22 cellular contexts compared by ENCODE assay signal in genomic region chr5:38078161-38078560, GRCh38.
DNase-seq lines count a peak whose midpoint lies in the region; ATAC-seq, FAIRE-seq and TF ChIP-seq lines count a peak whose summit lies in the region.
"Had no signal": no experiment of that assay in that cellular context is flagged by ENCODE, and none has a peak within 500 bp of the region (broad histone marks: within the 10 kb centered on the region; RNA-seq: fewer than 3 reads in every experiment).

No MANE protein-coding gene starts in this region.

- H3F3A ChIP-seq in PC-3 (ENCODE audit: low read length, unreplicated experiment): no peaks in the 10 kb centered on the region

- FAIRE-seq in small intestine (lab: Jason Lieb, UNC): no peak
- FAIRE-seq: colon, H54, kidney had no signal

- H2AFZ ChIP-seq in PC-3 (ENCODE audit: low read length): no peak overlapping the region

- ATAC-seq in PC-3 (no peak), upper lobe of right lung (no peak), HG03432 (IDR thresholded peaks at IDR 0.05; ENCODE audit: unreplicated experiment) (no peak)

- no peaks in the 10 kb centered on the region for H4K20me1 ChIP-seq in PC-3 (ENCODE audit: low read length)

- intact Hi-C loops in PC-3 (cut with micrococcal nuclease) (no loop called here), upper lobe of right lung (cut with DNase I) (no loop called here)

- DNase-seq in Daoy (ENCODE audit: low read depth): peak; percentile 19
- DNase-seq in PC-3: peak; percentile 39
- DNase-seq in cardiac fibroblast (ENCODE audit: low read depth in 2 of 2): peak; percentile 6 to 46
- peak; percentile 39 for DNase-seq in kidney tubule cell (ENCODE audit: low spot score)
- DNase-seq in NCI-H146 treated with DMSO at 0.1 percent for 48 hours (lab: John Stamatoyannopoulos, UW; ENCODE audit: unreplicated experiment): no peak
- no peak for DNase-seq in upper lobe of right lung
- no peak for DNase-seq in small intestine
- DNase-seq: activated CD8-positive, alpha-beta memory T cell treated with anti-CD3 and anti-CD28 coated beads for 24 hours; activated naive CD4-positive, alpha-beta T cell treated with anti-CD3 and anti-CD28 coated beads, Interleukin-2, amount 10 ng/mL, durations not matched to agents 7 days and 5 days; activated T-cell treated with anti-CD3 and anti-CD28 coated beads, Interleukin-2, amount 50 U/mL, for 48 hours; anterior cingulate cortex; CD8-positive, alpha-beta memory T cell; Kasumi-1; kidney; naive B cell; NCI-H1105; NCI-H2107; NCI-H510A treated with DMSO at 0.1 percent for 48 hours; sigmoid colon had no signal

- POLR2A ChIA-PET in PC-3 (lab: Charles Lee; ENCODE audit: unreplicated experiment): no interaction called here

- H3K9ac ChIP-seq in PC-3 (ENCODE audit: low read length): no peak overlapping the region

- TF ChIP-seq CTCF in PC-3 (conservative IDR thresholded peaks at IDR 0.05; ENCODE audit: low read depth, low read length) (no peak), cardiac fibroblast (IDR thresholded peaks at IDR 0.05; ENCODE audit: low read depth, low read length) (no peak), upper lobe of right lung (IDR thresholded peaks at IDR 0.05) (no peak)

- H3K36me3 ChIP-seq in PC-3 (ENCODE audit: low read depth, low read length): no peaks in the 10 kb centered on the region
- no peaks in the 10 kb centered on the region for H3K36me3 ChIP-seq in upper lobe of right lung
- no peaks in the 10 kb centered on the region for H3K36me3 ChIP-seq in small intestine (ENCODE audit: control insufficient read depth in 2 of 2, insufficient read depth in 2 of 2, low read length in 2 of 2)
- H3K36me3 ChIP-seq: sigmoid colon had no signal

- H3K27me3 ChIP-seq in PC-3 (ENCODE audit: low read length): peaks cover 61% of the 10 kb centered on the region
- H3K27me3 ChIP-seq in upper lobe of right lung: no peaks in the 10 kb centered on the region
- no peaks in the 10 kb centered on the region for H3K27me3 ChIP-seq in small intestine (ENCODE audit: control insufficient read depth in 2 of 2, insufficient read depth in 2 of 2, low read length in 2 of 2)
- H3K27me3 ChIP-seq: sigmoid colon had no signal

- H3K9me3 ChIP-seq in PC-3 (ENCODE audit: low read length) (no peaks in the 10 kb centered on the region), upper lobe of right lung (no peaks in the 10 kb centered on the region), small intestine (ENCODE audit: control insufficient read depth, low read depth) (no peaks in the 10 kb centered on the region)
- H3K9me3 ChIP-seq: sigmoid colon had no signal

- no peak overlapping the region for H3K4me3 ChIP-seq in PC-3 (ENCODE audit: low read length)
- H3K4me3 ChIP-seq in cardiac fibroblast (replicated peaks in 1 of 2; ENCODE audit: low read depth in 2 of 2, low read length in 2 of 2): no peak overlapping the region
- no peak overlapping the region for H3K4me3 ChIP-seq in upper lobe of right lung
- no peak overlapping the region for H3K4me3 ChIP-seq in small intestine (ENCODE audit: low read depth in 1 of 2, low read length in 2 of 2)
- H3K4me3 ChIP-seq: sigmoid colon had no signal

- WGBS in small intestine, 3 donors: 69 to 80% (median 79%) methylated on average over 3 of the region's 3 CpGs

- H3K4me1 ChIP-seq in PC-3 (ENCODE audit: insufficient read depth, low read length): peaks cover 6% of the 10 kb centered on the region; the same call in 1 of the 2 replicates
- no peaks in the 10 kb centered on the region for H3K4me1 ChIP-seq in upper lobe of right lung
- H3K4me1 ChIP-seq in small intestine (ENCODE audit: control insufficient read depth in 2 of 2, insufficient read depth in 1 of 2, low read depth in 1 of 2, low read length in 1 of 2): no peaks in the 10 kb centered on the region
- H3K4me1 ChIP-seq: sigmoid colon had no signal

- H3K27ac ChIP-seq in PC-3 (ENCODE audit: low read length) (no peak overlapping the region), upper lobe of right lung (no peak overlapping the region), small intestine (ENCODE audit: low read depth in 1 of 2, low read length in 1 of 2) (no peak overlapping the region)
- H3K27ac ChIP-seq: sigmoid colon had no signal

- no peak overlapping the region for H3K4me2 ChIP-seq in PC-3 (ENCODE audit: low read length)

- CTCF ChIA-PET in PC-3 (lab: Charles Lee): no interaction called here

- H3K79me2 ChIP-seq in PC-3 (ENCODE audit: low read length): no peaks in the 10 kb centered on the region

- no peaks in the 10 kb centered on the region for H3K9me2 ChIP-seq in PC-3 (replicated peaks; ENCODE audit: low read length)

- BruUV-seq in PC-3 (replicated peaks; lab: Mats Ljungman, UMichigan): no TSS peak

Comparison
In these comparisons a context has a peak if more than half of its experiments do, and no peak if none do; other contexts are left out.
1. DNase-seq: peak in Daoy (single experiment), PC-3 (single experiment), cardiac fibroblast (2 of 2) and kidney tubule cell (single experiment); none in NCI-H146 treated with DMSO at 0.1 percent for 48 hours (single experiment), upper lobe of right lung (single experiment) and small intestine (single experiment).